In genomic region chr2:197498627-197498936, GRCh38 we compare ENCODE assay signal across 8 cellular contexts. TPM values are rescaled to one million over a fixed set of nuclear protein-coding genes. Genes with fewer than 3 reads are reported as not detected.
DNase-seq lines count a peak whose midpoint lies in the region; ATAC-seq, FAIRE-seq and TF ChIP-seq lines count a peak whose summit lies in the region.

No MANE protein-coding gene starts in this region.

- H3K9ac ChIP-seq in K562 (ENCODE audit: insufficient read depth in 1 of 2, low read depth in 2 of 2, low read length in 2 of 2): peak overlapping the region; percentile 98 to 99

- H3K27me3 ChIP-seq in K562 (ENCODE audit: control insufficient read depth in 2 of 2, insufficient read depth in 2 of 2, low read length in 2 of 2): no peaks in the 10 kb centered on the region
- no peaks in the 10 kb centered on the region for H3K27me3 ChIP-seq in lung (ENCODE audit: control insufficient read depth, insufficient read depth)
- no peaks in the 10 kb centered on the region for H3K27me3 ChIP-seq in transverse colon

- no TSS peak for BruUV-seq in K562 (replicated peaks; lab: Mats Ljungman, UMichigan)

- TF ChIP-seq RAD21 in K562 (CRISPR knock-in tag; conservative IDR thresholded peaks at IDR 0.05 in 1 of 2, IDR thresholded peaks at IDR 0.05 in 1 of 2): no peak

- intact Hi-C loops in K562 (cut with micrococcal nuclease) (loop anchor here (1.0 to 5.0 kb wide), 3 partner anchors 45 to 209 kb away; partner anchors contain the start of genes COQ10B and MARS2), transverse colon (cut with DNase I; ENCODE audit: low total_unique reads) (loop anchor here (2.0 kb wide), 1 partner anchor 64 kb away; the partner anchor contains the start of gene SF3B1)

- H3K9me3 ChIP-seq in K562 (replicated peaks; ENCODE audit: control insufficient read depth, insufficient read depth, low read depth, low read length) (no peaks in the 10 kb centered on the region), lung (ENCODE audit: control insufficient read depth in 2 of 2, insufficient read depth in 1 of 2, low read length in 1 of 2) (no peaks in the 10 kb centered on the region), transverse colon (no peaks in the 10 kb centered on the region)

- no peak for FAIRE-seq in K562 (lab: Jason Lieb, UNC)

- H4K20me1 ChIP-seq in K562 (replicated peaks; ENCODE audit: control insufficient read depth, insufficient read depth, low read length): peaks cover 14% of the 10 kb centered on the region

- ATAC-seq in K562 (no peak), lung (ENCODE audit: insufficient read depth, low FRiP score) (no peak), HG03280 (IDR thresholded peaks at IDR 0.05; ENCODE audit: unreplicated experiment) (no peak), GM21390 (IDR thresholded peaks at IDR 0.05; ENCODE audit: unreplicated experiment) (no peak), GM18505 (IDR thresholded peaks at IDR 0.05; ENCODE audit: unreplicated experiment) (no peak)

- DNase-seq in activated naive CD4-positive, alpha-beta T cell treated with anti-CD3 and anti-CD28 coated beads, Interleukin-2, amount 10 ng/mL, durations not matched to agents 7 days and 5 days: no peak
- DNase-seq in activated naive CD4-positive, alpha-beta T cell treated with anti-CD3 and anti-CD28 coated beads, Interleukin-2, amount 50 U/mL, for 16 hours: no peak
- no peak for DNase-seq in K562 (ENCODE audit: extremely low read depth in 1 of 4, low spot score in 3 of 4)
- no peak for DNase-seq in lung (ENCODE audit: low spot score)
- DNase-seq in transverse colon: no peak

- H3K9me1 ChIP-seq in K562 (ENCODE audit: control insufficient read depth, insufficient read depth, low read length): no peaks in the 10 kb centered on the region

- TF ChIP-seq EP300 in K562 (IDR thresholded peaks at IDR 0.05; ENCODE audit: low read length): no peak
- TF ChIP-seq EP300 in transverse colon (IDR thresholded peaks at IDR 0.05; ENCODE audit: low read depth): no peak

- CTCF ChIA-PET in activated naive CD4-positive, alpha-beta T cell treated with anti-CD3 and anti-CD28 coated beads, Interleukin-2, amount 10 ng/mL, durations not matched to agents 7 days and 5 days (lab: Charles Lee): interaction anchor here (1.1 kb wide), 1 partner anchor 22 kb away, joined by 3 read pairs; no protein-coding TSS in a partner anchor
- CTCF ChIA-PET in K562 (lab: Yijun Ruan, JAX; ENCODE audit: low intra/inter-chr PET ratio): no interaction called here

- no peaks in the 10 kb centered on the region for H3K27me3 Mint-ChIP-seq in activated naive CD4-positive, alpha-beta T cell treated with anti-CD3 and anti-CD28 coated beads, Interleukin-2, amount 10 ng/mL, durations not matched to agents 7 days and 5 days

- POLR2A ChIA-PET in K562 (lab: Yijun Ruan, JAX): interaction anchor here (0.8 to 6.5 kb wide), 5 partner anchors 8 to 45 kb away, joined by 3 to 34 read pairs (median 7); partner anchors contain the start of genes COQ10B and MOB4

- H3K4me2 ChIP-seq in K562 (ENCODE audit: insufficient read depth, low read length): peak overlapping the region; percentile 95

- WGBS in K562 (ENCODE audit: insufficient coverage, low coverage, missing lambda C conversion rate): 0% methylated on average over 10 of the region's 10 CpGs
- WGBS in lung, 2 donors: 9 to 11% methylated on average over 10 of the region's 10 CpGs
- 3 to 13% methylated on average over 2 to 10 of the region's 10 CpGs for WGBS in transverse colon (ENCODE audit: low coverage in 1 of 2), 2 donors

- no peaks in the 10 kb centered on the region for H3K9me3 Mint-ChIP-seq in activated naive CD4-positive, alpha-beta T cell treated with anti-CD3 and anti-CD28 coated beads, Interleukin-2, amount 10 ng/mL, durations not matched to agents 7 days and 5 days

- H3K79me2 ChIP-seq in K562 (ENCODE audit: control insufficient read depth, insufficient read depth, low read length): peaks cover 96% of the 10 kb centered on the region

- H3K4me1 ChIP-seq in K562 (replicated peaks in 1 of 2; ENCODE audit: control insufficient read depth in 2 of 2, insufficient read depth in 2 of 2, low read length in 2 of 2) (peaks cover 10 to 17% of the 10 kb centered on the region in 2 experiments; a peak in 4 of 5 replicates), lung (ENCODE audit: control insufficient read depth in 2 of 2, insufficient read depth in 2 of 2, low read length in 2 of 2) (peaks cover 2 to 21% of the 10 kb centered on the region in 2 donors), transverse colon (peaks cover 17 to 58% (median 42%) of the 10 kb centered on the region in 4 donors)

- H3K4me3 ChIP-seq in K562 (peak overlapping the region; percentile 74), lung (peak overlapping the region; percentile 96), transverse colon (peak overlapping the region; percentile 86 to 99 (median 91))

- H3K36me3 Mint-ChIP-seq in activated naive CD4-positive, alpha-beta T cell treated with anti-CD3 and anti-CD28 coated beads, Interleukin-2, amount 10 ng/mL, durations not matched to agents 7 days and 5 days: peaks cover 61% of the 10 kb centered on the region

- H3K27ac ChIP-seq in K562 (ENCODE audit: extremely low read depth, low read depth, low read length) (peak overlapping the region; percentile 95; the same call in 2 of the 3 replicates), lung (ENCODE audit: low read depth in 1 of 2, low read length in 1 of 2) (peak overlapping the region in 1 of 2 donors; percentile 97), transverse colon (peak overlapping the region; percentile 98 to 100 (median 99))

- peak overlapping the region; percentile 94 for H3K27ac Mint-ChIP-seq in activated naive CD4-positive, alpha-beta T cell treated with anti-CD3 and anti-CD28 coated beads, Interleukin-2, amount 10 ng/mL, durations not matched to agents 7 days and 5 days

- TF ChIP-seq POLR2A in K562 (conservative IDR thresholded peaks at IDR 0.05) (no peak), transverse colon (IDR thresholded peaks at IDR 0.05) (no peak), GM18505 (IDR thresholded peaks at IDR 0.05; ENCODE audit: borderline replicate concordance, extremely low read depth, insufficient read depth, insufficient read length) (no peak)

- peaks cover 65% of the 10 kb centered on the region for H3K4me1 Mint-ChIP-seq in activated naive CD4-positive, alpha-beta T cell treated with anti-CD3 and anti-CD28 coated beads, Interleukin-2, amount 10 ng/mL, durations not matched to agents 7 days and 5 days

- no peak overlapping the region for H2AFZ ChIP-seq in K562 (ENCODE audit: low read depth, low read length)

- TF ChIP-seq CTCF in K562 (IDR thresholded peaks at IDR 0.05 in 2 of 3, conservative IDR thresholded peaks at IDR 0.05 in 1 of 3; ENCODE audit: insufficient read depth in 2 of 3, low read depth in 1 of 3, low read length in 3 of 3) (no peak), lung (IDR thresholded peaks at IDR 0.05; ENCODE audit: control extremely low read depth, extremely low read depth) (no peak), transverse colon (IDR thresholded peaks at IDR 0.05) (no peak)

- H3K36me3 ChIP-seq in K562 (ENCODE audit: control insufficient read depth, insufficient read depth, low read length) (peaks cover 78% of the 10 kb centered on the region), lung (ENCODE audit: control insufficient read depth in 2 of 2, insufficient read depth in 2 of 2, low read length in 2 of 2) (peaks cover 5 to 19% of the 10 kb centered on the region in 2 donors), transverse colon (peaks cover 0 to 33% (median 14%) of the 10 kb centered on the region in 4 donors)

- peak overlapping the region; percentile 94 for H3K4me3 Mint-ChIP-seq in activated naive CD4-positive, alpha-beta T cell treated with anti-CD3 and anti-CD28 coated beads, Interleukin-2, amount 10 ng/mL, durations not matched to agents 7 days and 5 days

- in situ Hi-C loops in K562 (cut with MboI) (no loop called here), transverse colon (cut with MboI; ENCODE audit: low pct_ligation_motif_present in 1 of 4, low pct_unique_long_range_greater_than_20kb in 1 of 4, low sequenced_read_pairs in 3 of 4) (loop anchor here in 1 of 4 donors (10.0 kb wide), 1 partner anchor 64 kb away; the partner anchor contains the start of gene SF3B1)

RNA-seq across cellular contexts. Expression of gene HSPD1, which starts 1.1 kb away (rescaled TPM):
- total RNA-seq in K562 (2011; cell fraction: chromatin; rRNA removed; ENCODE audit: low replicate concordance): 178 and 396 TPM in 2 replicates
- 123 and 133 TPM in 2 replicates for total RNA-seq in K562 (2011; cell fraction: nucleolus; rRNA removed)
- total RNA-seq in K562 (2011; cell fraction: nucleoplasm; rRNA removed): 166 and 176 TPM in 2 replicates
- total RNA-seq in K562 (2014; rRNA removed) (398 and 400 TPM in 2 replicates), K562 (2014; rRNA removed; fragmentation: Illumina TruSeq; extraction: Trizol) (816 and 890 TPM in 2 replicates), K562 (2015; rRNA removed; fragmentation: Illumina TruSeq; extraction: Trizol) (663 and 710 TPM in 2 replicates), K562 (2021) (561 and 583 TPM in 2 replicates), lung (100 to 1,000 TPM; 173 to 416 TPM), transverse colon (100 to 1,000 TPM in 2 of 4 donors, 10 to 100 TPM in 2; 75.9 to 149 (median 108) TPM)
- polyA plus RNA-seq in K562 (2011; rRNA removed) (411 and 575 TPM in 2 replicates), K562 (2014; fragmentation: Illumina TruSeq; extraction: Trizol) (654 and 736 TPM in 2 replicates), K562 (2014; fragmentation: Nextera tagmentation; extraction: Ambion mirVana) (1,000 to 10,000 TPM in 1 of 2 experiments, 100 to 1,000 TPM in 1; 622 to 1,014 TPM), K562 (2014; rRNA removed) (508 and 510 TPM in 2 replicates), lung (100 to 1,000 TPM; 154 to 204 TPM)
- polyA plus RNA-seq in K562 (2011; cell fraction: cytosol; rRNA removed): 100 and 172 TPM in 2 replicates
- polyA plus RNA-seq in K562 (2011; cell fraction: nucleus; rRNA removed): 163 and 169 TPM in 2 replicates
- polyA plus RNA-seq in K562 (2012): 361 and 520 TPM in 2 replicates
- polyA minus RNA-seq in K562 (2011; rRNA and poly(A)+ RNA removed): 835 and 848 TPM in 2 replicates
- polyA minus RNA-seq in K562 (2011; cell fraction: cytosol; rRNA and poly(A)+ RNA removed): 305 and 355 TPM in 2 replicates
- polyA minus RNA-seq in K562 (2011; cell fraction: nucleus; rRNA and poly(A)+ RNA removed): 151 and 279 TPM in 2 replicates

RNA-seq across cellular contexts. Expression of gene HSPE1, which starts 1.6 kb away (rescaled TPM):
- total RNA-seq in K562 (2011; cell fraction: chromatin; rRNA removed; ENCODE audit: low replicate concordance): 32.0 and 68.8 TPM in 2 replicates
- total RNA-seq in K562 (2011; cell fraction: nucleolus; rRNA removed): 34.5 and 38.0 TPM in 2 replicates
- 51.1 and 56.8 TPM in 2 replicates for total RNA-seq in K562 (2011; cell fraction: nucleoplasm; rRNA removed)
- 395 and 427 TPM in 2 replicates for total RNA-seq in K562 (2014; rRNA removed)
- 649 and 664 TPM in 2 replicates for total RNA-seq in K562 (2014; rRNA removed; fragmentation: Illumina TruSeq; extraction: Trizol)
- total RNA-seq in K562 (2015; rRNA removed; fragmentation: Illumina TruSeq; extraction: Trizol): 576 and 612 TPM in 2 replicates
- 223 and 261 TPM in 2 replicates for total RNA-seq in K562 (2021)
- 267 and 371 TPM in 2 replicates for polyA plus RNA-seq in K562 (2011; rRNA removed)
- 41.1 and 116 TPM in 2 replicates for polyA plus RNA-seq in K562 (2011; cell fraction: cytosol; rRNA removed)
- polyA plus RNA-seq in K562 (2011; cell fraction: nucleus; rRNA removed): 31.9 and 45.6 TPM in 2 replicates
- polyA plus RNA-seq in K562 (2012): 140 and 1,187 TPM in 2 replicates
- polyA plus RNA-seq in K562 (2014; fragmentation: Illumina TruSeq; extraction: Trizol): 574 and 695 TPM in 2 replicates
- 1,000 to 10,000 TPM in 1 of 2 experiments, 100 to 1,000 TPM in 1; 880 to 1,007 TPM for polyA plus RNA-seq in K562 (2014; fragmentation: Nextera tagmentation; extraction: Ambion mirVana)
- 843 and 986 TPM in 2 replicates for polyA plus RNA-seq in K562 (2014; rRNA removed)
- polyA minus RNA-seq in K562 (2011; rRNA and poly(A)+ RNA removed): 192 and 215 TPM in 2 replicates
- polyA minus RNA-seq in K562 (2011; cell fraction: cytosol; rRNA and poly(A)+ RNA removed): 29.0 and 38.2 TPM in 2 replicates
- polyA minus RNA-seq in K562 (2011; cell fraction: nucleus; rRNA and poly(A)+ RNA removed): 30.8 and 50.2 TPM in 2 replicates
- total RNA-seq in lung: 100 to 1,000 TPM in 1 of 2 donors, 10 to 100 TPM in 1; 64.6 to 154 TPM
- polyA plus RNA-seq in lung: 100 to 1,000 TPM; 150 to 332 TPM
- total RNA-seq in transverse colon: 100 to 1,000 TPM in 2 of 4 donors, 1 to 10 TPM in 2; 3.4 to 151 (median 56.4) TPM

RNA-seq across cellular contexts. Expression of gene MOB4, which starts 17.3 kb away (rescaled TPM):
- 5.9 and 15.8 TPM in 2 replicates for total RNA-seq in K562 (2011; cell fraction: chromatin; rRNA removed; ENCODE audit: low replicate concordance)
- total RNA-seq in K562 (2011; cell fraction: nucleolus; rRNA removed): 3.4 and 3.8 TPM in 2 replicates
- total RNA-seq in K562 (2011; cell fraction: nucleoplasm; rRNA removed): 8.1 and 16.6 TPM in 2 replicates
- total RNA-seq in K562 (2014; rRNA removed) (12.2 and 13.5 TPM in 2 replicates), K562 (2014; rRNA removed; fragmentation: Illumina TruSeq; extraction: Trizol) (27.7 and 31.3 TPM in 2 replicates), K562 (2015; rRNA removed; fragmentation: Illumina TruSeq; extraction: Trizol) (18.1 and 21.0 TPM in 2 replicates), K562 (2021) (13.8 and 16.8 TPM in 2 replicates), lung (10 to 100 TPM; 18.9 to 48.1 TPM), transverse colon (10 to 100 TPM; 12.3 to 27.9 (median 25.3) TPM)
- polyA plus RNA-seq in K562 (2011; rRNA removed) (15.3 and 25.6 TPM in 2 replicates), K562 (2014; fragmentation: Illumina TruSeq; extraction: Trizol) (17.4 and 17.7 TPM in 2 replicates), K562 (2014; fragmentation: Nextera tagmentation; extraction: Ambion mirVana) (10 to 100 TPM; 29.6 to 30.8 TPM), K562 (2014; rRNA removed) (20.4 and 22.2 TPM in 2 replicates), lung (10 to 100 TPM; 23.8 to 28.2 TPM)
- polyA plus RNA-seq in K562 (2011; cell fraction: cytosol; rRNA removed): 4.9 and 10.9 TPM in 2 replicates
- polyA plus RNA-seq in K562 (2011; cell fraction: nucleus; rRNA removed): 2.2 and 3.5 TPM in 2 replicates
- 22.2 and 27.7 TPM in 2 replicates for polyA plus RNA-seq in K562 (2012)
- polyA minus RNA-seq in K562 (2011; rRNA and poly(A)+ RNA removed): 23.7 and 28.7 TPM in 2 replicates
- polyA minus RNA-seq in K562 (2011; cell fraction: cytosol; rRNA and poly(A)+ RNA removed): 3.3 and 6.0 TPM in 2 replicates
- 4.4 and 5.3 TPM in 2 replicates for polyA minus RNA-seq in K562 (2011; cell fraction: nucleus; rRNA and poly(A)+ RNA removed)

RNA-seq across cellular contexts. Expression of gene COQ10B, which starts 45.2 kb away (rescaled TPM):
- 8.4 and 11.7 TPM in 2 replicates for total RNA-seq in K562 (2011; cell fraction: chromatin; rRNA removed; ENCODE audit: low replicate concordance)
- 7.0 and 9.7 TPM in 2 replicates for total RNA-seq in K562 (2011; cell fraction: nucleolus; rRNA removed)
- 10.8 and 22.4 TPM in 2 replicates for total RNA-seq in K562 (2011; cell fraction: nucleoplasm; rRNA removed)
- total RNA-seq in K562 (2014; rRNA removed) (6.9 and 7.6 TPM in 2 replicates), K562 (2014; rRNA removed; fragmentation: Illumina TruSeq; extraction: Trizol) (13.1 and 15.9 TPM in 2 replicates), K562 (2015; rRNA removed; fragmentation: Illumina TruSeq; extraction: Trizol) (10.8 and 11.1 TPM in 2 replicates), K562 (2021) (8.5 and 9.8 TPM in 2 replicates), lung (10 to 100 TPM; 18.3 to 26.8 TPM), transverse colon (10 to 100 TPM; 10.1 to 80.8 (median 30.7) TPM)
- polyA plus RNA-seq in K562 (2011; rRNA removed) (1.8 and 3.1 TPM in 2 replicates), K562 (2014; fragmentation: Illumina TruSeq; extraction: Trizol) (8.8 and 9.7 TPM in 2 replicates), K562 (2014; fragmentation: Nextera tagmentation; extraction: Ambion mirVana) (1 to 10 TPM; 7.2 to 7.7 TPM), K562 (2014; rRNA removed) (7.1 and 9.3 TPM in 2 replicates), lung (10 to 100 TPM; 13.3 to 23.5 TPM)
- 0.86 and 1.4 TPM in 2 replicates for polyA plus RNA-seq in K562 (2011; cell fraction: cytosol; rRNA removed)
- 1.5 and 1.9 TPM in 2 replicates for polyA plus RNA-seq in K562 (2011; cell fraction: nucleus; rRNA removed)
- 6.8 and 10.0 TPM in 2 replicates for polyA plus RNA-seq in K562 (2012)
- 4.2 and 4.7 TPM in 2 replicates for polyA minus RNA-seq in K562 (2011; rRNA and poly(A)+ RNA removed)
- polyA minus RNA-seq in K562 (2011; cell fraction: cytosol; rRNA and poly(A)+ RNA removed): 1.1 and 1.7 TPM in 2 replicates
- 5.7 and 8.9 TPM in 2 replicates for polyA minus RNA-seq in K562 (2011; cell fraction: nucleus; rRNA and poly(A)+ RNA removed)
